ENCODE assay signal across 21 cellular contexts in genomic region chr10:22023508-22023907, GRCh38. TPM values are rescaled to one million over a fixed set of nuclear protein-coding genes. Genes with fewer than 3 reads are reported as not detected.
DNase-seq lines count a peak whose midpoint lies in the region; ATAC-seq and TF ChIP-seq lines count a peak whose summit lies in the region.
"Had no signal": no experiment of that assay in that cellular context is flagged by ENCODE, and none has a peak within 500 bp of the region (broad histone marks: within the 10 kb centered on the region; RNA-seq: fewer than 3 reads in every experiment).

No MANE protein-coding gene starts in this region.

- ATAC-seq in activated CD8-positive, alpha-beta T cell treated with anti-CD3 and anti-CD28 coated beads for 36 hours: no peak
- no peak for ATAC-seq in activated CD8-positive, alpha-beta T cell treated with anti-CD3 and anti-CD28 coated beads, Interleukin-2, amount 10 ng/mL, durations not matched to agents 7 days and 5 days
- no peak for ATAC-seq in CD4-positive, alpha-beta T cell (ENCODE audit: poor library complexity)
- peak; percentile 5 for ATAC-seq in activated T-helper 17 cell treated with anti-CD3 and anti-CD28 coated beads, Interleukin-2, amount 50 U/mL, for 72 hours (replicated peaks)
- ATAC-seq in stimulated activated effector memory CD8-positive, alpha-beta T cell treated with anti-CD3 and anti-CD28 coated beads, Interleukin-12 subunit alpha, Interleukin-12 subunit beta, amount 100 ng/mL, for 72 hours: peak; percentile 58
- no peak for ATAC-seq in aorta (ENCODE audit: low FRiP score)
- ATAC-seq: GM23338 had no signal

- POLR2A ChIA-PET in activated CD8-positive, alpha-beta T cell treated with anti-CD3 and anti-CD28 coated beads for 36 hours (lab: Charles Lee): no interaction called here
- POLR2A ChIA-PET in activated CD8-positive, alpha-beta T cell treated with anti-CD3 and anti-CD28 coated beads, Interleukin-2, amount 10 ng/mL, durations not matched to agents 7 days and 5 days (lab: Charles Lee): no interaction called here
- POLR2A ChIA-PET in CD4-positive, alpha-beta T cell (lab: Charles Lee): interaction anchor here (1.3 kb wide), 2 partner anchors 20 to 414 kb away, joined by 3 to 5 read pairs; partner anchors contain the start of gene DNAJC1

- peaks cover 19% of the 10 kb centered on the region for H3K4me1 Mint-ChIP-seq in activated CD8-positive, alpha-beta T cell treated with anti-CD3 and anti-CD28 coated beads for 36 hours (ENCODE audit: low read depth)
- peaks cover 13% of the 10 kb centered on the region for H3K4me1 Mint-ChIP-seq in activated CD8-positive, alpha-beta T cell treated with anti-CD3 and anti-CD28 coated beads, Interleukin-2, amount 10 ng/mL, durations not matched to agents 7 days and 5 days (ENCODE audit: low read depth)
- H3K4me1 Mint-ChIP-seq in CD4-positive, alpha-beta T cell (ENCODE audit: low read depth): peaks cover 27% of the 10 kb centered on the region
- H3K4me1 Mint-ChIP-seq in activated T-helper 17 cell treated with anti-CD3 and anti-CD28 coated beads, Interleukin-2, amount 50 U/mL, for 72 hours: peaks cover 20% of the 10 kb centered on the region
- peaks cover 18% of the 10 kb centered on the region for H3K4me1 Mint-ChIP-seq in stimulated activated effector memory CD8-positive, alpha-beta T cell treated with anti-CD3 and anti-CD28 coated beads, Interleukin-12 subunit alpha, Interleukin-12 subunit beta, amount 100 ng/mL, for 72 hours
- H3K4me1 Mint-ChIP-seq: GM23338 had no signal

- no peaks in the 10 kb centered on the region for H3K9me3 ChIP-seq in CD4-positive, alpha-beta T cell (ENCODE audit: control insufficient read depth, low read length)
- peaks cover 4% of the 10 kb centered on the region for H3K9me3 ChIP-seq in aorta (ENCODE audit: control insufficient read depth, low read length)
- H3K9me3 ChIP-seq: BE2C had no signal

- peak overlapping the region; percentile 18 for H3K27ac Mint-ChIP-seq in activated CD8-positive, alpha-beta T cell treated with anti-CD3 and anti-CD28 coated beads for 36 hours
- H3K27ac Mint-ChIP-seq in activated CD8-positive, alpha-beta T cell treated with anti-CD3 and anti-CD28 coated beads, Interleukin-2, amount 10 ng/mL, durations not matched to agents 7 days and 5 days: no peak overlapping the region
- H3K27ac Mint-ChIP-seq in CD4-positive, alpha-beta T cell: peak overlapping the region; percentile 86
- peak overlapping the region; percentile 87 for H3K27ac Mint-ChIP-seq in activated T-helper 17 cell treated with anti-CD3 and anti-CD28 coated beads, Interleukin-2, amount 50 U/mL, for 72 hours
- peak overlapping the region; percentile 30 for H3K27ac Mint-ChIP-seq in stimulated activated effector memory CD8-positive, alpha-beta T cell treated with anti-CD3 and anti-CD28 coated beads, Interleukin-12 subunit alpha, Interleukin-12 subunit beta, amount 100 ng/mL, for 72 hours
- H3K27ac Mint-ChIP-seq: GM23338 had no signal

- no peaks in the 10 kb centered on the region for H3K4me1 ChIP-seq in aorta (ENCODE audit: control insufficient read depth in 1 of 2, insufficient read depth in 2 of 2, low read length in 2 of 2)
- H3K4me1 ChIP-seq: BE2C had no signal

- no peaks in the 10 kb centered on the region for H3K27me3 Mint-ChIP-seq in activated CD8-positive, alpha-beta T cell treated with anti-CD3 and anti-CD28 coated beads for 36 hours
- no peaks in the 10 kb centered on the region for H3K27me3 Mint-ChIP-seq in activated CD8-positive, alpha-beta T cell treated with anti-CD3 and anti-CD28 coated beads, Interleukin-2, amount 10 ng/mL, durations not matched to agents 7 days and 5 days (ENCODE audit: low read depth)
- no peaks in the 10 kb centered on the region for H3K27me3 Mint-ChIP-seq in CD4-positive, alpha-beta T cell
- H3K27me3 Mint-ChIP-seq in activated T-helper 17 cell treated with anti-CD3 and anti-CD28 coated beads, Interleukin-2, amount 50 U/mL, for 72 hours: no peaks in the 10 kb centered on the region

- no peaks in the 10 kb centered on the region for H3K36me3 Mint-ChIP-seq in activated CD8-positive, alpha-beta T cell treated with anti-CD3 and anti-CD28 coated beads for 36 hours (ENCODE audit: low read depth)
- H3K36me3 Mint-ChIP-seq in activated CD8-positive, alpha-beta T cell treated with anti-CD3 and anti-CD28 coated beads, Interleukin-2, amount 10 ng/mL, durations not matched to agents 7 days and 5 days (ENCODE audit: low read depth): peaks cover 4% of the 10 kb centered on the region
- no peaks in the 10 kb centered on the region for H3K36me3 Mint-ChIP-seq in CD4-positive, alpha-beta T cell (ENCODE audit: low read depth)
- no peaks in the 10 kb centered on the region for H3K36me3 Mint-ChIP-seq in activated T-helper 17 cell treated with anti-CD3 and anti-CD28 coated beads, Interleukin-2, amount 50 U/mL, for 72 hours (ENCODE audit: low read depth)
- H3K36me3 Mint-ChIP-seq in stimulated activated effector memory CD8-positive, alpha-beta T cell treated with anti-CD3 and anti-CD28 coated beads, Interleukin-12 subunit alpha, Interleukin-12 subunit beta, amount 100 ng/mL, for 72 hours: no peaks in the 10 kb centered on the region
- H3K36me3 Mint-ChIP-seq: CD8-positive, alpha-beta memory T cell; IgD-negative memory B cell had no signal

- no peak overlapping the region for H3K27ac ChIP-seq in CD4-positive, alpha-beta T cell (ENCODE audit: low read depth, low read length)
- H3K27ac ChIP-seq in aorta (ENCODE audit: low read depth in 1 of 2, low read length in 2 of 2): no peak overlapping the region

- no peak overlapping the region for H3K4me3 Mint-ChIP-seq in activated CD8-positive, alpha-beta T cell treated with anti-CD3 and anti-CD28 coated beads for 36 hours
- no peak overlapping the region for H3K4me3 Mint-ChIP-seq in activated CD8-positive, alpha-beta T cell treated with anti-CD3 and anti-CD28 coated beads, Interleukin-2, amount 10 ng/mL, durations not matched to agents 7 days and 5 days
- peak overlapping the region; percentile 69 for H3K4me3 Mint-ChIP-seq in CD4-positive, alpha-beta T cell
- peak overlapping the region; percentile 61 for H3K4me3 Mint-ChIP-seq in activated T-helper 17 cell treated with anti-CD3 and anti-CD28 coated beads, Interleukin-2, amount 50 U/mL, for 72 hours
- H3K4me3 Mint-ChIP-seq in stimulated activated effector memory CD8-positive, alpha-beta T cell treated with anti-CD3 and anti-CD28 coated beads, Interleukin-12 subunit alpha, Interleukin-12 subunit beta, amount 100 ng/mL, for 72 hours: peak overlapping the region; percentile 47
- H3K4me3 Mint-ChIP-seq: GM23338 had no signal

- TF ChIP-seq CTCF in activated CD8-positive, alpha-beta T cell treated with anti-CD3 and anti-CD28 coated beads for 36 hours (IDR thresholded peaks at IDR 0.05): no peak
- TF ChIP-seq CTCF in CD4-positive, alpha-beta T cell (IDR thresholded peaks at IDR 0.05): no peak

- CTCF ChIA-PET in activated CD8-positive, alpha-beta T cell treated with anti-CD3 and anti-CD28 coated beads for 36 hours (lab: Charles Lee): interaction anchor here (1.5 kb wide), 1 partner anchor 13 kb away, joined by 3 read pairs; no protein-coding TSS in a partner anchor
- CTCF ChIA-PET in activated CD8-positive, alpha-beta T cell treated with anti-CD3 and anti-CD28 coated beads, Interleukin-2, amount 10 ng/mL, durations not matched to agents 7 days and 5 days (lab: Charles Lee): no interaction called here
- CTCF ChIA-PET in CD4-positive, alpha-beta T cell (lab: Charles Lee): interaction anchor here (0.6 kb wide), 1 partner anchor 352 kb away, joined by 3 read pairs; no protein-coding TSS in a partner anchor

- H3K27me3 ChIP-seq in CD4-positive, alpha-beta T cell (ENCODE audit: control insufficient read depth, insufficient read depth, low read length): no peaks in the 10 kb centered on the region
- H3K27me3 ChIP-seq in aorta (ENCODE audit: control insufficient read depth in 1 of 2, insufficient read depth in 2 of 2, low read length in 1 of 2): no peaks in the 10 kb centered on the region
- H3K27me3 ChIP-seq: BE2C, MG63 had no signal

- no peaks in the 10 kb centered on the region for H3K9me3 Mint-ChIP-seq in activated CD8-positive, alpha-beta T cell treated with anti-CD3 and anti-CD28 coated beads for 36 hours
- H3K9me3 Mint-ChIP-seq in activated CD8-positive, alpha-beta T cell treated with anti-CD3 and anti-CD28 coated beads, Interleukin-2, amount 10 ng/mL, durations not matched to agents 7 days and 5 days (ENCODE audit: insufficient read depth): no peaks in the 10 kb centered on the region
- no peaks in the 10 kb centered on the region for H3K9me3 Mint-ChIP-seq in CD4-positive, alpha-beta T cell
- H3K9me3 Mint-ChIP-seq in activated T-helper 17 cell treated with anti-CD3 and anti-CD28 coated beads, Interleukin-2, amount 50 U/mL, for 72 hours: peaks cover 8% of the 10 kb centered on the region
- peaks cover 3% of the 10 kb centered on the region for H3K9me3 Mint-ChIP-seq in stimulated activated effector memory CD8-positive, alpha-beta T cell treated with anti-CD3 and anti-CD28 coated beads, Interleukin-12 subunit alpha, Interleukin-12 subunit beta, amount 100 ng/mL, for 72 hours
- H3K9me3 Mint-ChIP-seq: CD8-positive, alpha-beta memory T cell; GM23338 had no signal

- 49 to 55% methylated on average over 3 of the region's 3 CpGs for WGBS in aorta, 2 donors

- no peak for DNase-seq in activated CD8-positive, alpha-beta T cell treated with anti-CD3 and anti-CD28 coated beads for 36 hours
- no peak for DNase-seq in activated CD8-positive, alpha-beta T cell treated with anti-CD3 and anti-CD28 coated beads, Interleukin-2, amount 10 ng/mL, durations not matched to agents 7 days and 5 days
- DNase-seq in CD4-positive, alpha-beta T cell: no peak
- no peak for DNase-seq in stimulated activated effector memory CD8-positive, alpha-beta T cell treated with anti-CD3 and anti-CD28 coated beads, Interleukin-12 subunit alpha, Interleukin-12 subunit beta, amount 100 ng/mL, for 72 hours (ENCODE audit: low spot score in 2 of 2)
- DNase-seq in NCI-H1694 (lab: John Stamatoyannopoulos, UW) (no peak), aorta (no peak), NCI-H128 (lab: John Stamatoyannopoulos, UW; ENCODE audit: unreplicated experiment) (no peak)
- DNase-seq: BE2C, DMS53, EL, HCEC 1CT, MG63, NCI-H1048, NCI-H2081, NCI-H2171 treated with DMSO at 0.1 percent for 48 hours, NCI-H446, Right ventricle myocardium superior had no signal

- no peaks in the 10 kb centered on the region for H3K36me3 ChIP-seq in aorta (ENCODE audit: control insufficient read depth in 1 of 2, insufficient read depth in 2 of 2, low read length in 1 of 2)
- H3K36me3 ChIP-seq: BE2C, MG63 had no signal

- no peak overlapping the region for H3K4me3 ChIP-seq in aorta (ENCODE audit: low read length in 2 of 2)
- H3K4me3 ChIP-seq: GM23338, MG63 had no signal

- intact Hi-C loops in activated CD8-positive, alpha-beta T cell treated with anti-CD3 and anti-CD28 coated beads for 36 hours (cut with micrococcal nuclease): no loop called here
- intact Hi-C loops in CD4-positive, alpha-beta T cell (cut with DNase I, micrococcal nuclease): no loop called here
- intact Hi-C loops in aorta (cut with DNase I): no loop called here

RNA-seq across cellular contexts. Expression of gene DNAJC1, which starts 20.0 kb away (rescaled TPM):
- 10 to 100 TPM; 19.3 to 23.7 TPM for total RNA-seq in activated CD8-positive, alpha-beta T cell treated with anti-CD3 and anti-CD28 coated beads for 36 hours
- total RNA-seq in activated CD8-positive, alpha-beta T cell treated with anti-CD3 and anti-CD28 coated beads, Interleukin-2, amount 10 ng/mL, durations not matched to agents 7 days and 5 days: 10 to 100 TPM; 21.4 to 22.4 TPM
- 10 to 100 TPM; 16.8 to 19.3 TPM for total RNA-seq in CD4-positive, alpha-beta T cell
- total RNA-seq in activated T-helper 17 cell treated with anti-CD3 and anti-CD28 coated beads, Interleukin-2, amount 50 U/mL, for 72 hours: 10 to 100 TPM; 21.4 to 21.5 TPM
- 10 to 100 TPM; 26.7 to 30.4 TPM for total RNA-seq in aorta
- polyA plus RNA-seq in aorta: 10 to 100 TPM; 15.2 to 18.8 TPM

Comparison
In these comparisons a context has a peak if more than half of its experiments do, and no peak if none do; other contexts are left out.
1. ATAC-seq: peak in activated T-helper 17 cell treated with anti-CD3 and anti-CD28 coated beads, Interleukin-2, amount 50 U/mL, for 72 hours (single experiment) and stimulated activated effector memory CD8-positive, alpha-beta T cell treated with anti-CD3 and anti-CD28 coated beads, Interleukin-12 subunit alpha, Interleukin-12 subunit beta, amount 100 ng/mL, for 72 hours (single experiment); none in activated CD8-positive, alpha-beta T cell treated with anti-CD3 and anti-CD28 coated beads for 36 hours (single experiment), activated CD8-positive, alpha-beta T cell treated with anti-CD3 and anti-CD28 coated beads, Interleukin-2, amount 10 ng/mL, durations not matched to agents 7 days and 5 days (single experiment), CD4-positive, alpha-beta T cell (single experiment) and aorta (single experiment).
2. H3K4me3 Mint-ChIP-seq: peak in CD4-positive, alpha-beta T cell (single experiment), activated T-helper 17 cell treated with anti-CD3 and anti-CD28 coated beads, Interleukin-2, amount 50 U/mL, for 72 hours (single experiment) and stimulated activated effector memory CD8-positive, alpha-beta T cell treated with anti-CD3 and anti-CD28 coated beads, Interleukin-12 subunit alpha, Interleukin-12 subunit beta, amount 100 ng/mL, for 72 hours (single experiment); none in activated CD8-positive, alpha-beta T cell treated with anti-CD3 and anti-CD28 coated beads for 36 hours (single experiment) and activated CD8-positive, alpha-beta T cell treated with anti-CD3 and anti-CD28 coated beads, Interleukin-2, amount 10 ng/mL, durations not matched to agents 7 days and 5 days (single experiment).